In the genomic region with DNA sequence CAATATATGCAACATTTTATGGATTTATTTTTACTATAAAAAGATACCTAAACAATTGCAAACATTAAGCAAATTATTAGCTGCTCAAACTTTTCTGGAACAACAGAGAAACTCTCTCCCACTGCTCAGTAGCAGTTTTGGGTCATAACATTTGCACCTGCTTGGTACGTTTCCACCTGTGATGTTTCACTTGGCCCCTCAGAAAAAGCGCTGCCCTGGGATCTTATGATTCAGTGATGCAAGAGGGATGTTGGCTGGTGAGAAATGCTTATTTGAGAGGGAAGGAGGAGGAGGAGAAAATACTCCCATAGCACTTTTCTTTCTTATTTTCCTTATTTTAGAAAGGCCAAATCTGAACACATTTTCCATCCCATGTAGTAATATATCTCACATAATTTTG, we compare ENCODE assay signal across 8 cellular contexts. TPM values are rescaled to one million over a fixed set of nuclear protein-coding genes. Genes with fewer than 3 reads are reported as not detected.
DNase-seq lines count a peak whose midpoint lies in the region; ATAC-seq and TF ChIP-seq lines count a peak whose summit lies in the region.

No MANE protein-coding gene starts in this region.

- no peak for ATAC-seq in right lobe of liver
- no peak for ATAC-seq in GM18861 (IDR thresholded peaks at IDR 0.05; ENCODE audit: unreplicated experiment)

- H3K4me3 Mint-ChIP-seq in activated CD4-positive, alpha-beta T cell treated with anti-CD3 and anti-CD28 coated beads, Interleukin-2, amount 10 ng/mL, durations not matched to agents 24 days and 14 days = peak overlapping the region; percentile 98

- 54 to 71% (median 64%) methylated on average over 2 of the region's 2 CpGs for WGBS in adrenal gland, 4 donors
- WGBS in right lobe of liver (ENCODE audit: insufficient coverage, low coverage, low lambda C conversion rate, missing lambda C conversion rate) = 54% methylated on average over 2 of the region's 2 CpGs
- 72% methylated on average over 2 of the region's 2 CpGs for WGBS in suprapubic skin

- peak overlapping the region; percentile 100 for H3K27ac Mint-ChIP-seq in activated CD4-positive, alpha-beta T cell treated with anti-CD3 and anti-CD28 coated beads, Interleukin-2, amount 10 ng/mL, durations not matched to agents 24 days and 14 days

- H3K36me3 ChIP-seq in adrenal gland (replicated peaks in 1 of 2) = no peaks in the 10 kb centered on the region
- H3K36me3 ChIP-seq in right lobe of liver = no peaks in the 10 kb centered on the region
- no peaks in the 10 kb centered on the region for H3K36me3 ChIP-seq in suprapubic skin

- no peaks in the 10 kb centered on the region for H3K27me3 ChIP-seq in adrenal gland
- H3K27me3 ChIP-seq in right lobe of liver = no peaks in the 10 kb centered on the region
- no peaks in the 10 kb centered on the region for H3K27me3 ChIP-seq in suprapubic skin

- peak overlapping the region; percentile 84 to 97 (median 91) for H3K27ac ChIP-seq in adrenal gland
- H3K27ac ChIP-seq in right lobe of liver = peak overlapping the region; percentile 82 to 99 (median 98)
- peak overlapping the region; percentile 94 for H3K27ac ChIP-seq in suprapubic skin

- H3K36me3 Mint-ChIP-seq in activated CD4-positive, alpha-beta T cell treated with anti-CD3 and anti-CD28 coated beads, Interleukin-2, amount 10 ng/mL, durations not matched to agents 24 days and 14 days (ENCODE audit: low read depth) = peaks cover 13% of the 10 kb centered on the region

- DNase-seq in activated CD4-positive, alpha-beta T cell treated with anti-CD3 and anti-CD28 coated beads, Interleukin-2, amount 10 ng/mL, durations not matched to agents 24 days and 14 days = no peak
- DNase-seq in activated CD4-positive, alpha-beta T cell treated with anti-CD3 and anti-CD28 coated beads, Interleukin-2, amount 50 U/mL, for 4 hours = no peak
- peak in 3 of 7 donors; percentile 31 to 37 (median 33) for DNase-seq in adrenal gland
- no peak for DNase-seq in right lobe of liver
- DNase-seq in suprapubic skin (ENCODE audit: low spot score in 2 of 2) = no peak
- no peak for DNase-seq in NCI-H2081 treated with DMSO at 0.1 percent for 48 hours (lab: John Stamatoyannopoulos, UW)
- DNase-seq in COLO668 (lab: John Stamatoyannopoulos, UW; ENCODE audit: unreplicated experiment) = no peak

- H3K4me3 ChIP-seq in adrenal gland (peak overlapping the region in 1 of 4 donors; percentile 63), right lobe of liver (peak overlapping the region in 2 of 3 donors; percentile 73 to 74), suprapubic skin (peak overlapping the region; percentile 68)

- H3K4me1 ChIP-seq in adrenal gland (replicated peaks in 1 of 2) = peaks cover 43 to 63% of the 10 kb centered on the region in 2 donors
- peaks cover 0 to 28% (median 12%) of the 10 kb centered on the region in 4 donors for H3K4me1 ChIP-seq in right lobe of liver
- peaks cover 60% of the 10 kb centered on the region for H3K4me1 ChIP-seq in suprapubic skin

- no peak for TF ChIP-seq POLR2A in adrenal gland (IDR thresholded peaks at IDR 0.05)
- TF ChIP-seq POLR2A in right lobe of liver (IDR thresholded peaks at IDR 0.05) = no peak
- no peak for TF ChIP-seq POLR2A in suprapubic skin (IDR thresholded peaks at IDR 0.05)

- intact Hi-C loops in activated CD4-positive, alpha-beta T cell treated with anti-CD3 and anti-CD28 coated beads, Interleukin-2, amount 10 ng/mL, durations not matched to agents 24 days and 14 days (cut with micrococcal nuclease) = loop anchor here (2.0 to 10.0 kb wide), 5 partner anchors 73 to 674 kb away; a partner anchor contains a TSS
- intact Hi-C loops in adrenal gland (cut with DNase I) (loop anchor here (10.0 kb wide), 5 partner anchors 126 to 666 kb away; no protein-coding TSS in a partner anchor), right lobe of liver (cut with DNase I) (loop anchor here (10.0 kb wide), 3 partner anchors 46 to 126 kb away; no protein-coding TSS in a partner anchor)

- H3K9me3 Mint-ChIP-seq in activated CD4-positive, alpha-beta T cell treated with anti-CD3 and anti-CD28 coated beads, Interleukin-2, amount 10 ng/mL, durations not matched to agents 24 days and 14 days = peaks cover 11% of the 10 kb centered on the region

- H3K9me3 ChIP-seq in adrenal gland (replicated peaks in 1 of 3) (no peaks in the 10 kb centered on the region), right lobe of liver (no peaks in the 10 kb centered on the region), suprapubic skin (no peaks in the 10 kb centered on the region)

- peaks cover 46% of the 10 kb centered on the region for H3K4me1 Mint-ChIP-seq in activated CD4-positive, alpha-beta T cell treated with anti-CD3 and anti-CD28 coated beads, Interleukin-2, amount 10 ng/mL, durations not matched to agents 24 days and 14 days

- TF ChIP-seq EP300 in suprapubic skin (IDR thresholded peaks at IDR 0.05) = no peak

- no peaks in the 10 kb centered on the region for H3K27me3 Mint-ChIP-seq in activated CD4-positive, alpha-beta T cell treated with anti-CD3 and anti-CD28 coated beads, Interleukin-2, amount 10 ng/mL, durations not matched to agents 24 days and 14 days

- TF ChIP-seq CTCF in adrenal gland (IDR thresholded peaks at IDR 0.05) = no peak
- no peak for TF ChIP-seq CTCF in right lobe of liver (IDR thresholded peaks at IDR 0.05)
- TF ChIP-seq CTCF in suprapubic skin (IDR thresholded peaks at IDR 0.05) = no peak

RNA-seq across cellular contexts. Expression of a gene that starts 9.2 kb away (rescaled TPM):
- 4.7 and 4.8 TPM in 2 replicates for total RNA-seq in activated CD4-positive, alpha-beta T cell treated with anti-CD3 and anti-CD28 coated beads, Interleukin-2, amount 10 ng/mL, durations not matched to agents 24 days and 14 days
- 10 to 100 TPM; 15.5 to 55.7 (median 40.9) TPM for total RNA-seq in adrenal gland
- 10 to 100 TPM in 2 of 3 donors, 1 to 10 TPM in 1; 10.0 to 14.5 (median 14.3) TPM for polyA plus RNA-seq in adrenal gland
- total RNA-seq in right lobe of liver = 10 to 100 TPM in 5 of 6 experiments, 1 to 10 TPM in 1; 9.0 to 24.4 (median 15.8) TPM
- total RNA-seq in suprapubic skin = 10 to 100 TPM; 18.4 to 40.7 (median 28.1) TPM

RNA-seq across cellular contexts. Expression of a gene that starts 45.4 kb away (rescaled TPM):
- total RNA-seq in activated CD4-positive, alpha-beta T cell treated with anti-CD3 and anti-CD28 coated beads, Interleukin-2, amount 10 ng/mL, durations not matched to agents 24 days and 14 days = 41.3 and 44.7 TPM in 2 replicates
- total RNA-seq in adrenal gland (10 to 100 TPM in 7 of 8 donors, 1 to 10 TPM in 1; 6.0 to 42.0 (median 27.6) TPM), right lobe of liver (10 to 100 TPM; 14.7 to 25.3 (median 21.0) TPM), suprapubic skin (10 to 100 TPM; 14.0 to 41.8 (median 20.7) TPM)
- 10 to 100 TPM in 1 of 3 donors, 1 to 10 TPM in 2; 3.9 to 28.7 (median 4.8) TPM for polyA plus RNA-seq in adrenal gland
